12 cellular contexts compared by ENCODE assay signal in genomic region chr10:21702633-21703111, GRCh38.
DNase-seq lines count a peak whose midpoint lies in the region; ATAC-seq, FAIRE-seq and TF ChIP-seq lines count a peak whose summit lies in the region.
"Had no signal": no experiment of that assay in that cellular context is flagged by ENCODE, and none has a peak within 500 bp of the region (broad histone marks: within the 10 kb centered on the region; RNA-seq: fewer than 3 reads in every experiment).

No MANE protein-coding gene starts in this region.

- intact Hi-C loops in breast epithelium (cut with DNase I; ENCODE audit: low total_unique reads): no loop called here

- ATAC-seq in GM21367 (IDR thresholded peaks at IDR 0.05; ENCODE audit: unreplicated experiment) (peak; percentile 69), HG03432 (IDR thresholded peaks at IDR 0.05; ENCODE audit: unreplicated experiment) (peak; percentile 81)
- ATAC-seq in activated naive CD8-positive, alpha-beta T cell treated with anti-CD3 and anti-CD28 coated beads, Interleukin-2, amount 50 U/mL, for 24 hours: no peak
- ATAC-seq: Panc1 had no signal

- H3K27ac ChIP-seq in breast epithelium (no peak overlapping the region), brain microvascular endothelial cell (no peak overlapping the region), WERI-Rb-1 (no peak overlapping the region)

- TF ChIP-seq CTCF in breast epithelium (IDR thresholded peaks at IDR 0.05) (no peak), brain microvascular endothelial cell (IDR thresholded peaks at IDR 0.05; ENCODE audit: low read depth, low read length, missing control alignments) (no peak), WERI-Rb-1 (IDR thresholded peaks at IDR 0.05; ENCODE audit: low read depth, low read length) (no peak)

- H3K36me3 ChIP-seq in breast epithelium (no peaks in the 10 kb centered on the region), brain microvascular endothelial cell (replicated peaks) (no peaks in the 10 kb centered on the region), WERI-Rb-1 (no peaks in the 10 kb centered on the region)

- FAIRE-seq in GM12892 (lab: Jason Lieb, UNC): peak; percentile 77
- FAIRE-seq: G401.6 had no signal

- peak overlapping the region; percentile 65 for H3K27ac Mint-ChIP-seq in activated naive CD8-positive, alpha-beta T cell treated with anti-CD3 and anti-CD28 coated beads, Interleukin-2, amount 50 U/mL, for 24 hours

- H3K9me3 ChIP-seq in breast epithelium (peaks cover 10 to 27% of the 10 kb centered on the region in 2 donors), WERI-Rb-1 (ENCODE audit: severe bottlenecking) (no peaks in the 10 kb centered on the region)

- H3K27me3 Mint-ChIP-seq in activated naive CD8-positive, alpha-beta T cell treated with anti-CD3 and anti-CD28 coated beads, Interleukin-2, amount 50 U/mL, for 24 hours: no peaks in the 10 kb centered on the region

- H3K36me3 Mint-ChIP-seq in activated naive CD8-positive, alpha-beta T cell treated with anti-CD3 and anti-CD28 coated beads, Interleukin-2, amount 50 U/mL, for 24 hours (ENCODE audit: low read depth): peaks cover 50% of the 10 kb centered on the region

- in situ Hi-C loops in brain microvascular endothelial cell (cut with HindIII; ENCODE audit: low pct_ligation_motif_present, low sequenced_read_pairs): no loop called here

- peaks cover 32% of the 10 kb centered on the region for H3K9me3 Mint-ChIP-seq in activated naive CD8-positive, alpha-beta T cell treated with anti-CD3 and anti-CD28 coated beads, Interleukin-2, amount 50 U/mL, for 24 hours

- H3K4me3 ChIP-seq in breast epithelium (no peak overlapping the region), brain microvascular endothelial cell (ENCODE audit: low read depth, low read length) (no peak overlapping the region), WERI-Rb-1 (ENCODE audit: low read depth, low read length) (no peak overlapping the region)

- no peak for DNase-seq in GM12892 (ENCODE audit: insufficient read length)
- no peak for DNase-seq in activated naive CD8-positive, alpha-beta T cell treated with anti-CD3 and anti-CD28 coated beads, Interleukin-2, amount 50 U/mL, for 24 hours
- DNase-seq in breast epithelium (ENCODE audit: low spot score in 2 of 2): no peak
- no peak for DNase-seq in brain microvascular endothelial cell
- DNase-seq in WERI-Rb-1: no peak
- no peak for DNase-seq in mesenteric fat pad (ENCODE audit: low spot score)
- DNase-seq: activated CD8-positive, alpha-beta memory T cell treated with anti-CD3 and anti-CD28 coated beads, Interleukin-2, amount 50 U/mL, for 48 hours; mesenchymal stem cell had no signal

- TF ChIP-seq POLR2A in GM12892 (IDR thresholded peaks at IDR 0.05; ENCODE audit: low read depth, low read length) (no peak), breast epithelium (IDR thresholded peaks at IDR 0.05) (no peak)

- H3K4me1 Mint-ChIP-seq in activated naive CD8-positive, alpha-beta T cell treated with anti-CD3 and anti-CD28 coated beads, Interleukin-2, amount 50 U/mL, for 24 hours: peaks cover 30% of the 10 kb centered on the region

- H3K4me3 Mint-ChIP-seq in activated naive CD8-positive, alpha-beta T cell treated with anti-CD3 and anti-CD28 coated beads, Interleukin-2, amount 50 U/mL, for 24 hours: peak overlapping the region; percentile 27

- H3K27me3 ChIP-seq in breast epithelium (no peaks in the 10 kb centered on the region), brain microvascular endothelial cell (replicated peaks) (no peaks in the 10 kb centered on the region), WERI-Rb-1 (ENCODE audit: insufficient read depth, low read depth, severe bottlenecking) (no peaks in the 10 kb centered on the region)

- H3K4me1 ChIP-seq in breast epithelium: no peaks in the 10 kb centered on the region
